In the genomic region with DNA sequence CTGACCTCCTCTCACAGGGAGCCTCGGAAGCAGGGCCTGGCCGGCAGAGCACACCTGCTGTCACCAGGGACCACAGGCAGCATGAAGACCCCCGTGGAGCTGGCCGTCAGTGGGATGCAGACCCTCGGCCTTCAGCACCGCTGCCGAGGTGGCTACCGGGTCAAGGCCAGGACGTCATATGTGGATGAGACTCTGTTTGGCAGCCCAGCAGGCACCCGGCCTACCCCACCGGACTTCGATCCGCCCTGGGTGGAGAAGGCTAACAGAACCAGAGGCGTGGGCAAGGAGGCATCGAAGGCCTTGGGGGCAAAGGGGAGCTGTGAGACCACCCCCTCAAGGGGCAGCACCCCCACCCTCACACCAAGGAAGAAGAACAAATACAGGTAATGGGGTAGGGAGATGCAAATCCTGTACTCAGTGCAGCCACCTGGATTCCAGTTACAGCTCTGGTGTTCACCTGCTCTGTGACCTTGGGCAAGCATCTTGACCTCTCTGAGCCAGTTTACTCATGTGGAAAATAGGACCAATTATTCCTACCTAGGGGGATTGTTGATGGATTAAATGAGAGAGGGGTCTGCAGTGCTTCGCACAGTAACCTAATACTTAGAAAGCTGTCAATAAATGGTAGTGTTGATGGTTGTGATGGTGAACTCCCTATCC, we compare ENCODE assay signal across 11 cellular contexts. TPM values are rescaled to one million over a fixed set of nuclear protein-coding genes. Genes with fewer than 3 reads are reported as not detected.
A peak's percentile ranks its signal among the peaks of the same experiment; 100 is the strongest.
DNase-seq lines count a peak whose midpoint lies in the region; TF ChIP-seq lines count a peak whose summit lies in the region.
"Had no signal": no experiment of that assay in that cellular context is flagged by ENCODE, and none has a peak within 500 bp of the region (broad histone marks: within the 10 kb centered on the region; RNA-seq: fewer than 3 reads in every experiment).

No MANE protein-coding gene starts in this region.

- peaks cover 30% of the 10 kb centered on the region for H3K4me1 Mint-ChIP-seq in HFFc6 (ENCODE audit: low read depth)
- peaks cover 41% of the 10 kb centered on the region for H3K4me1 Mint-ChIP-seq in brain
- peaks cover 14% of the 10 kb centered on the region for H3K4me1 Mint-ChIP-seq in mesothelial cell of epicardium

- H3K4me1 ChIP-seq in A673 (ENCODE audit: insufficient read depth, low read length, poor library complexity, severe bottlenecking) = no peaks in the 10 kb centered on the region

- H3K27me3 ChIP-seq in A673 (replicated peaks; ENCODE audit: insufficient read depth, low read depth, low read length, poor library complexity) = no peaks in the 10 kb centered on the region

- TF ChIP-seq CTCF in A673 (conservative IDR thresholded peaks at IDR 0.05; ENCODE audit: low read depth, low read length) (no peak), HFFc6 (IDR thresholded peaks at IDR 0.05) (no peak), brain (conservative IDR thresholded peaks at IDR 0.05) (no peak), mesothelial cell of epicardium (IDR thresholded peaks at IDR 0.05; ENCODE audit: unreplicated experiment) (no peak)

- DNase-seq in A673 (ENCODE audit: low spot score) (no peak), HFFc6 (no peak), mesothelial cell of epicardium (ENCODE audit: low spot score in 2 of 2, unreplicated experiment in 2 of 2) (no peak), occipital lobe (lab: John Stamatoyannopoulos, UW) (no peak), NCI-H69 (lab: John Stamatoyannopoulos, UW) (no peak), hepatic stellate cell (ENCODE audit: low spot score) (no peak)
- DNase-seq in effector CD4-positive, alpha-beta T cell = no peak
- DNase-seq: activated gamma-delta T cell, GDM1 had no signal

- H3K36me3 Mint-ChIP-seq in HFFc6 (ENCODE audit: low read depth) (peaks cover 17% of the 10 kb centered on the region), brain (peaks cover 47% of the 10 kb centered on the region), mesothelial cell of epicardium (peaks cover 19% of the 10 kb centered on the region)

- H3K4me3 Mint-ChIP-seq in HFFc6 (peak overlapping the region; percentile 93), brain (peak overlapping the region; percentile 93 to 96 (median 94)), mesothelial cell of epicardium (peak overlapping the region; percentile 90)

- peaks cover 10% of the 10 kb centered on the region for H3K36me3 ChIP-seq in A673 (ENCODE audit: insufficient read depth, low read length, poor library complexity, severe bottlenecking)

- H3K4me3 ChIP-seq in A673 (ENCODE audit: low read depth, low read length, poor library complexity, severe bottlenecking) = peak overlapping the region; percentile 86

- POLR2A ChIA-PET in A673 (lab: Charles Lee; ENCODE audit: low non-redundant PET) = no interaction called here

- H3K9me3 Mint-ChIP-seq in HFFc6 (no peaks in the 10 kb centered on the region), brain (no peaks in the 10 kb centered on the region), mesothelial cell of epicardium (no peaks in the 10 kb centered on the region)

- BruUV-seq in A673 (replicated peaks; lab: Mats Ljungman, UMichigan) = no TSS peak

- H3K27me3 Mint-ChIP-seq in HFFc6 (ENCODE audit: insufficient read depth) (peaks cover 2% of the 10 kb centered on the region; the same call in 1 of the 2 replicates), brain (peaks cover 11% of the 10 kb centered on the region), mesothelial cell of epicardium (ENCODE audit: low read depth) (no peaks in the 10 kb centered on the region)

- CTCF ChIA-PET in A673 (lab: Charles Lee) = no interaction called here

- peak overlapping the region; percentile 93 for H3K27ac Mint-ChIP-seq in HFFc6
- H3K27ac Mint-ChIP-seq in brain = peak overlapping the region; percentile 44 to 88 (median 85)
- H3K27ac Mint-ChIP-seq in mesothelial cell of epicardium = peak overlapping the region; percentile 72

- no peak overlapping the region for H3K27ac ChIP-seq in A673 (ENCODE audit: low read depth, low read length, poor library complexity, severe bottlenecking)

- H3K9me3 ChIP-seq in A673 (ENCODE audit: low read depth, low read length, poor library complexity, severe bottlenecking) = no peaks in the 10 kb centered on the region

- intact Hi-C loops in A673 (cut with micrococcal nuclease; ENCODE audit: unreplicated experiment) = no loop called here

RNA-seq across cellular contexts. Expression of a gene that starts 1.3 kb away (rescaled TPM):
- 22.3 and 25.3 TPM in 2 replicates for total RNA-seq in A673 (2021)
- 10 to 100 TPM; 18.0 to 20.9 (median 18.7) TPM for total RNA-seq in HFFc6 (2021; fragmentation: NEBNext Ultra II Directional; extraction: Animal tissue kit (Norgen Biotek cat#: 25700))
- polyA plus RNA-seq in brain (ENCODE audit: insufficient read depth, low read depth, low replicate concordance) = 29.7 TPM
- total RNA-seq in mesothelial cell of epicardium = 15.2 to 15.4 TPM (median 15.3 TPM) in 3 replicates
- total RNA-seq in occipital lobe = 8.4 TPM

RNA-seq across cellular contexts. Expression of a gene that starts 1.5 kb away (rescaled TPM):
- total RNA-seq in A673 (2021) (98.8 and 116 TPM in 2 replicates), mesothelial cell of epicardium (66.7 to 74.5 TPM (median 69.0 TPM) in 3 replicates), occipital lobe (12.0 TPM)
- total RNA-seq in HFFc6 (2021; fragmentation: NEBNext Ultra II Directional; extraction: Animal tissue kit (Norgen Biotek cat#: 25700)) = 10 to 100 TPM; 60.1 to 71.0 (median 61.9) TPM
- polyA plus RNA-seq in brain (ENCODE audit: insufficient read depth, low read depth, low replicate concordance) = 41.9 TPM

RNA-seq across cellular contexts. Expression of a gene that starts 34.5 kb away (rescaled TPM):
- 18.8 and 25.8 TPM in 2 replicates for total RNA-seq in A673 (2021)
- 10 to 100 TPM; 19.0 to 33.3 (median 20.6) TPM for total RNA-seq in HFFc6 (2021; fragmentation: NEBNext Ultra II Directional; extraction: Animal tissue kit (Norgen Biotek cat#: 25700))
- 16.1 TPM for polyA plus RNA-seq in brain (ENCODE audit: insufficient read depth, low read depth, low replicate concordance)
- 40.0 to 46.0 TPM (median 42.7 TPM) in 3 replicates for total RNA-seq in mesothelial cell of epicardium
- total RNA-seq in occipital lobe = 4.7 TPM

RNA-seq across cellular contexts. Expression of a gene that starts 37.3 kb away (rescaled TPM):
- not detected in 2 replicates for total RNA-seq in A673 (2021)
- under 1 TPM in 1 of 6 experiments, not detected in 5; 0.17 TPM for total RNA-seq in HFFc6 (2021; fragmentation: NEBNext Ultra II Directional; extraction: Animal tissue kit (Norgen Biotek cat#: 25700))
- polyA plus RNA-seq in brain (ENCODE audit: insufficient read depth, low read depth, low replicate concordance) = not detected
- total RNA-seq in mesothelial cell of epicardium = not detected in 3 replicates
- 0.62 TPM for total RNA-seq in occipital lobe
- total RNA-seq: mononuclear cell had no signal

RNA-seq across cellular contexts. Expression of a gene that starts 51.2 kb away (rescaled TPM):
- total RNA-seq in A673 (2021) (0.32 TPM in 1 of 2 replicates, not detected in the other), mesothelial cell of epicardium (0.61 to 1.2 TPM (median 0.65 TPM) in 3 replicates), occipital lobe (2.5 TPM)
- total RNA-seq in HFFc6 (2021; fragmentation: NEBNext Ultra II Directional; extraction: Animal tissue kit (Norgen Biotek cat#: 25700)) = not detected
- 12.3 TPM for polyA plus RNA-seq in brain (ENCODE audit: insufficient read depth, low read depth, low replicate concordance)
